In the genomic region with DNA sequence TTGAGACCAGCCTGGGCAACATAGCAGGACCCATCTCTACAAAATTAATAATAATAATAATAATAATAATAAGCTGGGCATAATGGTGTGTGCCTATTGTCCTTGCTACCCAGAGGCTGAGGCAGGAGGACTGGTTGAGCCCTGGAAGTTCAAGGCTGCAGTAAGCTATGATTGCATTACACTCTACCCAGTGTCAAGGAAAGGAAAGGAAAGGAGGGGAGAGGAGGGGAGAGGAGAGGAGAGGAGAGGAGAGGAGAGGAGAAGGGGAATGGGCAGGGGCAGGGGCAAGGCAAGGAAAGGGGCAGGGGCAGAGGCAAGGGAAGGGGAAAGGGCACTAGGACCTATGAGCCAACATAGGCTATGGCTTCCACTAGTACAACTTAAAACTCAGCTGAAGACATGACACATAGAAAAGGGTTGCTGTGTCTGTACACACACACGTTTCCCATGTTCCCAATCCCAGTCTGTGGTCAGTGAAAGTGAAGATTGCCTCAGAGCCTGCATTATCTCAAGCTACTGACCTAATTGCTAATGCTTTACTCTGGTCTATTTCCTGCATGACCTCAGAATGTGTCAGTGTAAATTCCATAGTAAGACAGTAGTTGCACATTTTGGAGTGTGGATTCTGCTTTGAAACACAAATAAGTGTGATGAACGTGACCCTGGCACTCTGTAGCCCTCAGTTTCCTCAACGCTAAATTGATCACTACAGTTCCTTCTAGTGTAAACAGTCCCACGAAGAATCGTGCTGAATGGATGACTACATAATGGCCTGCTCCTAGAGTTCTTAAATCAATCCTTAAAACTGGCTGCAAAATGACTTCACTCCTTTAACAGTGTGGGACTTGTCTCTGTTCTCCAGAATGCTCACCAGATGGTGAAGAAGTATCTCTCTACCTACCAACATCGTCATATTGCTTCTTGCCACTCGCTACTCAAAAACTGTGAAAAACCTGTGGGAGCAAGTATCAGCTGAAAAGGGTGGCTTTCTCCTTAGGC, we compare ENCODE assay signal across 11 cellular contexts.
DNase-seq lines count a peak whose midpoint lies in the region; ATAC-seq and TF ChIP-seq lines count a peak whose summit lies in the region.
"Had no signal": no experiment of that assay in that cellular context is flagged by ENCODE, and none has a peak within 500 bp of the region (broad histone marks: within the 10 kb centered on the region; RNA-seq: fewer than 3 reads in every experiment).

No MANE protein-coding gene starts in this region.

- no peaks in the 10 kb centered on the region for H3K4me1 Mint-ChIP-seq in glutamatergic neuron (ENCODE audit: low read depth, unreplicated experiment)

- no peaks in the 10 kb centered on the region for H3K36me3 Mint-ChIP-seq in glutamatergic neuron (ENCODE audit: unreplicated experiment)

- no peak overlapping the region for H3K4me3 ChIP-seq in SJCRH30
- H3K4me3 ChIP-seq: ovary had no signal

- no peaks in the 10 kb centered on the region for H3K9me3 ChIP-seq in SJCRH30 (replicated peaks)
- H3K9me3 ChIP-seq: ovary had no signal

- ATAC-seq in omental fat pad (ENCODE audit: low FRiP score), result peak; percentile 54
- ATAC-seq in HG03159 (IDR thresholded peaks at IDR 0.05; ENCODE audit: unreplicated experiment), result no peak

- TF ChIP-seq CTCF in omental fat pad (IDR thresholded peaks at IDR 0.05) (no peak), glutamatergic neuron (IDR thresholded peaks at IDR 0.05; ENCODE audit: partially characterized antibody, unreplicated experiment) (no peak)

- intact Hi-C loops in head of caudate nucleus (cut with DNase I), result no loop called here

- no peaks in the 10 kb centered on the region for H3K9me3 Mint-ChIP-seq in glutamatergic neuron (ENCODE audit: unreplicated experiment)

- H3K27me3 Mint-ChIP-seq in glutamatergic neuron (ENCODE audit: unreplicated experiment), result no peaks in the 10 kb centered on the region

- H3K36me3 ChIP-seq in SJCRH30, result no peaks in the 10 kb centered on the region
- H3K36me3 ChIP-seq: ovary had no signal

- H3K4me3 Mint-ChIP-seq in glutamatergic neuron (ENCODE audit: unreplicated experiment), result no peak overlapping the region

- H3K4me1 ChIP-seq in SJCRH30, result peaks cover 9% of the 10 kb centered on the region

- H3K27ac Mint-ChIP-seq in glutamatergic neuron (ENCODE audit: unreplicated experiment), result no peak overlapping the region

- DNase-seq in DMS53 treated with DMSO at 0.1 percent for 48 hours (lab: John Stamatoyannopoulos, UW; ENCODE audit: unreplicated experiment) (peak; percentile 1), SJCRH30 (peak; percentile 33 to 46), foreskin melanocyte (peak; percentile 70), omental fat pad (ENCODE audit: low spot score) (no peak), head of caudate nucleus (no peak), glutamatergic neuron (no peak)
- DNase-seq in activated effector memory CD4-positive, alpha-beta T cell treated with anti-CD3 and anti-CD28 coated beads, Interleukin-2, amount 50 U/mL, for 16 hours, result no peak
- DNase-seq: DMS79; ovary; stimulated activated naive CD4-positive, alpha-beta T cell treated with Interleukin-2 at 50 U/mL for 16 hours had no signal

- H3K27me3 ChIP-seq in SJCRH30, result no peaks in the 10 kb centered on the region
- H3K27me3 ChIP-seq: ovary had no signal

- peak overlapping the region; percentile 28; the same call in 1 of the 2 replicates for H3K27ac ChIP-seq in SJCRH30
- H3K27ac ChIP-seq: ovary had no signal

Comparison
In these comparisons a context has a peak if more than half of its experiments do, and no peak if none do; other contexts are left out.
1. DNase-seq: peak in DMS53 treated with DMSO at 0.1 percent for 48 hours (single experiment), SJCRH30 (2 of 2) and foreskin melanocyte (single experiment); none in omental fat pad (single experiment), head of caudate nucleus (0 of 42), glutamatergic neuron (single experiment) and activated effector memory CD4-positive, alpha-beta T cell treated with anti-CD3 and anti-CD28 coated beads, Interleukin-2, amount 50 U/mL, for 16 hours (single experiment).